In genomic region chrX:70026112-70026850, GRCh38 we compare ENCODE assay signal across 1 cellular context.
A peak's percentile ranks its signal among the peaks of the same experiment; 100 is the strongest.
TF ChIP-seq lines count a peak whose summit lies in the region.

No MANE protein-coding gene starts in this region.

TF ChIP-seq in endothelial cell of umbilical vein, 7 proteins besides CTCF, POLR2A, EP300 and RAD21:
- TF ChIP-seq GATA2 (IDR thresholded peaks at IDR 0.05; ENCODE audit: insufficient read depth, insufficient read length, low read depth, low read length), result peak; percentile 53
- TF ChIP-seq FOS (IDR thresholded peaks at IDR 0.05; ENCODE audit: borderline replicate concordance, insufficient read depth, low read length), result peak; percentile 76
- no peak for TF ChIP-seq EZH2 (IDR thresholded peaks at IDR 0.05; ENCODE audit: borderline replicate concordance, low read depth, low read length, severe bottlenecking)
- peak; percentile 57 for TF ChIP-seq POLR2AphosphoS5 (IDR thresholded peaks at IDR 0.05; ENCODE audit: insufficient read depth, low read depth, low read length)
- TF ChIP-seq MAX (IDR thresholded peaks at IDR 0.05; ENCODE audit: insufficient read depth, insufficient read length), result no peak
- peak; percentile 51 for TF ChIP-seq JUN (IDR thresholded peaks at IDR 0.05; ENCODE audit: borderline replicate concordance, insufficient read depth, insufficient read length, low read depth)
- no peak for TF ChIP-seq MYC (IDR thresholded peaks at IDR 0.05; ENCODE audit: low read depth, low read length)
